In genomic region chr5:11777096-11777495, GRCh38 we compare ENCODE assay signal across 24 cellular contexts.
"Had no signal": no experiment of that assay in that cellular context is flagged by ENCODE, and none has a peak within 500 bp of the region (broad histone marks: within the 10 kb centered on the region; RNA-seq: fewer than 3 reads in every experiment).

No MANE protein-coding gene starts in this region.

- ATAC-seq: activated T-cell treated with anti-CD3 and anti-CD28 coated beads, Interleukin-2, amount 50 U/mL, for 72 hours; K562; T-cell had no signal

- DNase-seq: activated CD4-positive, alpha-beta memory T cell treated with anti-CD3 and anti-CD28 coated beads, Interleukin-2, amount 10 ng/mL, durations not matched to agents 7 days and 5 days; activated CD4-positive, alpha-beta T cell treated with anti-CD3 and anti-CD28 coated beads, Interleukin-2, amount 10 ng/mL, durations not matched to agents 7 days and 5 days; activated CD4-positive, CD25-positive, alpha-beta regulatory T cell; activated gamma-delta T cell treated with Interleukin-2 at 50 U/mL for 16 hours; activated naive CD4-positive, alpha-beta T cell treated with anti-CD3 and anti-CD28 coated beads, Interleukin-2, amount 10 ng/mL, durations not matched to agents 7 days and 5 days; activated naive CD8-positive, alpha-beta T cell treated with anti-CD3 and anti-CD28 coated beads for 36 hours; activated T-cell treated with anti-CD3 and anti-CD28 coated beads for 4 hours; activated T-cell treated with anti-CD3 and anti-CD28 coated beads, Interleukin-2, amount 50 U/mL, for 72 hours; adrenal gland; anterior cingulate cortex; central memory CD4-positive, alpha-beta T cell; Karpas-422; NCI-H1048; NCI-H146; NCI-H187 treated with DMSO at 0.1 percent for 48 hours; NCI-H2081 treated with DMSO at 0.1 percent for 48 hours; NCI-H526; NCI-H82; SIG-M5; T-cell; T-helper 2 cell; T1000 had no signal

- H3K4me3 ChIP-seq: adrenal gland, K562, SK-N-MC had no signal
